In the genomic region with DNA sequence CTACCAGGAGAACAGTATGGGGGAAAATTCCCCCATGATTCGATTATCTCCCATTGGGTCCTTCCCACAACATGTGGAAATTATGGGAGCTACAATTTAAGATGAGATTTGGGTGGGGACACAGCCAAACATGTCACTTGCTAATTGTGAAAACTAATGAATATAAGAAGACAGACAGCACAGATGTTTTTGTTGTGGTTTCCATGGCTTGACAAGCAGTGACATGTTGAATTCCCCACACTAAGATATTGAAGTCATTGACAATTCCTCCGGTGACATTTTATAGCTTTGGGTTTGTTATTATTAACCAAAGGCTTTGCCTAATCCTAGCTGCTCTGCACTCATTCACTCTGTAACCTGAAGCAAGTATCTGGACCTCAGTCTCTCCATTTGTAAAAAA, we compare ENCODE assay signal across 25 cellular contexts.
"Had no signal": no experiment of that assay in that cellular context is flagged by ENCODE, and none has a peak within 500 bp of the region (broad histone marks: within the 10 kb centered on the region; RNA-seq: fewer than 3 reads in every experiment).

No MANE protein-coding gene starts in this region.

- H3K36me3 Mint-ChIP-seq: mesothelial cell of epicardium; naive B cell; natural killer cell; neural progenitor cell; stimulated activated effector memory CD8-positive, alpha-beta T cell treated with anti-CD3 and anti-CD28 coated beads, Interleukin-12 subunit alpha, Interleukin-12 subunit beta, amount 100 ng/mL, for 72 hours had no signal

- H3K27ac ChIP-seq: left ventricle myocardium inferior, neural progenitor cell, neutrophil, ovary, right atrium auricular region, right lobe of liver, suprapubic skin, thoracic aorta, tibial artery, upper lobe of right lung had no signal

- ATAC-seq: natural killer cell; right lobe of liver; stimulated activated effector memory CD8-positive, alpha-beta T cell treated with anti-CD3 and anti-CD28 coated beads, Interleukin-12 subunit alpha, Interleukin-12 subunit beta, amount 100 ng/mL, for 72 hours; upper lobe of right lung had no signal

- H3K27me3 ChIP-seq: neural progenitor cell, neutrophil, ovary, right atrium auricular region, right lobe of liver, suprapubic skin, tibial artery, upper lobe of right lung had no signal

- H3K4me2 ChIP-seq: neural progenitor cell had no signal

- H3K36me3 ChIP-seq: left ventricle myocardium inferior, neural progenitor cell, neutrophil, ovary, right atrium auricular region, right lobe of liver, suprapubic skin, thoracic aorta, tibial artery, upper lobe of right lung had no signal

- DNase-seq: islet precursor cell; left ventricle myocardium inferior; mesendoderm; naive B cell; natural killer cell; nephron progenitor cell; ovary; right lobe of liver; stimulated activated CD4-positive, alpha-beta T cell treated with anti-CD3 and anti-CD28 coated beads, Interleukin-12 subunit alpha, Interleukin-12 subunit beta, amount 100 ng/mL, for 4 hours; stimulated activated CD4-positive, alpha-beta T cell treated with anti-CD3 and anti-CD28 coated beads, Interleukin-15, amount 100 ng/mL, for 24 hours; stimulated activated CD4-positive, alpha-beta T cell treated with anti-CD3 and anti-CD28 coated beads, Interleukin-4, amount 100 ng/mL, for 24 hours; stimulated activated naive CD4-positive, alpha-beta T cell; tibial artery; upper lobe of right lung had no signal

- H3K4me1 Mint-ChIP-seq: mesothelial cell of epicardium; naive B cell; natural killer cell; nephron progenitor cell; stimulated activated effector memory CD8-positive, alpha-beta T cell treated with anti-CD3 and anti-CD28 coated beads, Interleukin-12 subunit alpha, Interleukin-12 subunit beta, amount 100 ng/mL, for 72 hours had no signal

- FAIRE-seq: urothelium cell line had no signal

- H3K4me3 ChIP-seq: left ventricle myocardium inferior, lung, neural progenitor cell, ovary, right atrium auricular region, right lobe of liver, suprapubic skin, thoracic aorta, tibial artery, upper lobe of right lung had no signal

- H3K4me1 ChIP-seq: left ventricle myocardium inferior, right atrium auricular region, right lobe of liver, suprapubic skin, tibial artery, upper lobe of right lung had no signal

- H2AFZ ChIP-seq: neural progenitor cell had no signal

- H3K27ac Mint-ChIP-seq: mesothelial cell of epicardium; naive B cell; natural killer cell; nephron progenitor cell; neural progenitor cell; progenitor cell of endocrine pancreas; stimulated activated effector memory CD8-positive, alpha-beta T cell treated with anti-CD3 and anti-CD28 coated beads, Interleukin-12 subunit alpha, Interleukin-12 subunit beta, amount 100 ng/mL, for 72 hours; stimulated activated naive CD8-positive, alpha-beta T cell treated with anti-CD3 and anti-CD28 coated beads, Interleukin-15, Interleukin-2, amounts not matched to agents 100 ng/mL and 50 ng/mL, for 24 hours had no signal

- H3K4me3 Mint-ChIP-seq: mesothelial cell of epicardium; naive B cell; natural killer cell; nephron progenitor cell; neural progenitor cell; stimulated activated effector memory CD8-positive, alpha-beta T cell treated with anti-CD3 and anti-CD28 coated beads, Interleukin-12 subunit alpha, Interleukin-12 subunit beta, amount 100 ng/mL, for 72 hours; stimulated activated naive CD8-positive, alpha-beta T cell treated with anti-CD3 and anti-CD28 coated beads, Interleukin-15, Interleukin-2, amounts not matched to agents 100 ng/mL and 50 ng/mL, for 24 hours had no signal

- H3K9ac ChIP-seq: neural progenitor cell had no signal

- H3K9me3 ChIP-seq: left ventricle myocardium inferior, neutrophil, ovary, right atrium auricular region, right lobe of liver, suprapubic skin, thoracic aorta, tibial artery, upper lobe of right lung had no signal
